ENCODE assay signal across 11 cellular contexts in the genomic region with DNA sequence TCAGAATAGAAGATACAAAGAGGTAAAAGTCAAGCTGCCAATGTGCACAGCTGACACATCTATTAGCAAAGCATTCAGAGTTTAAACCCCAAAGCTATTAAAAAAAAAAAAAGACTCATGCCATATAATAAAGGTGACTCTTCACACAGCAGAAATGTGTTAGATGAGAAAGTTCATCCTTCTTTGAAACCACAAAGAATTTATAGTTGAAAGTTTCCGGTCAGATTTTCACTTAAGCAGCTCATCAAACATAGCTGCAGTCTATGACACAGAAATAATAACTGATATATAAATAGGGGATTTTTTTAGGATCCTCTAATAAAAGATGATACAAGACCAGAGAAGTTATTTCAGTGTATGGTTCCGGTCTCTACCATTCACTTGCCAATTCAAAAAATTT.
DNase-seq lines count a peak whose midpoint lies in the region; ATAC-seq and TF ChIP-seq lines count a peak whose summit lies in the region.
"Had no signal": no experiment of that assay in that cellular context is flagged by ENCODE, and none has a peak within 500 bp of the region (broad histone marks: within the 10 kb centered on the region; RNA-seq: fewer than 3 reads in every experiment).

No MANE protein-coding gene starts in this region.

- DNase-seq in right atrium auricular region (ENCODE audit: low spot score) (no peak), Right ventricle myocardium superior (no peak), SK-N-SH (no peak), glomerular visceral epithelial cell (ENCODE audit: extremely low spot score) (peak; percentile 73), uterus (no peak), GM13976 (ENCODE audit: low spot score) (no peak), NCI-H146 (lab: John Stamatoyannopoulos, UW) (no peak)
- DNase-seq: activated CD4-positive, CD25-positive, alpha-beta regulatory T cell; activated naive CD4-positive, alpha-beta T cell; AML-193 had no signal

- intact Hi-C loops in Right ventricle myocardium superior (cut with DNase I), result no loop called here
- intact Hi-C loops in uterus (cut with DNase I; ENCODE audit: low total_unique reads), result no loop called here

- peak overlapping the region; percentile 41 to 50 for H3K27ac ChIP-seq in right atrium auricular region
- peak overlapping the region; percentile 68 to 100; a peak in 3 of 4 replicates for H3K27ac ChIP-seq in SK-N-SH (ENCODE audit: low read depth in 2 of 2, low read length in 1 of 2)
- peak overlapping the region; percentile 42 to 53 for H3K27ac ChIP-seq in uterus

- H3K9me3 ChIP-seq in right atrium auricular region (no peaks in the 10 kb centered on the region), SK-N-SH (no peaks in the 10 kb centered on the region), uterus (no peaks in the 10 kb centered on the region)

- peaks cover 0 to 87% of the 10 kb centered on the region in 2 donors for H3K4me1 ChIP-seq in right atrium auricular region
- H3K4me1 ChIP-seq in SK-N-SH (ENCODE audit: control insufficient read depth in 1 of 2, insufficient read depth in 2 of 2, low read depth in 1 of 2, low read length in 1 of 2), result peaks cover 4 to 77% of the 10 kb centered on the region in 2 experiments; a peak in 3 of 4 replicates
- H3K4me1 ChIP-seq in uterus, result peaks cover 6 to 13% of the 10 kb centered on the region in 2 donors

- H3K4me3 ChIP-seq in right atrium auricular region (no peak overlapping the region), SK-N-SH (ENCODE audit: low read depth in 2 of 2, low read length in 1 of 2) (no peak overlapping the region), uterus (no peak overlapping the region)

- H3K36me3 ChIP-seq in right atrium auricular region (no peaks in the 10 kb centered on the region), SK-N-SH (replicated peaks in 1 of 2; ENCODE audit: control insufficient read depth in 1 of 2, insufficient read depth in 2 of 2, low read length in 1 of 2) (no peaks in the 10 kb centered on the region), uterus (no peaks in the 10 kb centered on the region)

- POLR2A ChIA-PET in SK-N-SH (lab: Yijun Ruan, JAX), result no interaction called here

- TF ChIP-seq POLR2A in uterus (IDR thresholded peaks at IDR 0.05), result no peak

- no peaks in the 10 kb centered on the region for H3K9me2 ChIP-seq in SK-N-SH

- CTCF ChIA-PET in SK-N-SH (lab: Yijun Ruan, JAX), result interaction anchor here (1.9 to 5.0 kb wide), 2 partner anchors 12 to 136 kb away, joined by 5 to 26 read pairs; no protein-coding TSS in a partner anchor

- in situ Hi-C loops in GM13976 (cut with MboI; ENCODE audit: low sequenced_read_pairs, unreplicated experiment), result no loop called here

- H3K4me2 ChIP-seq in SK-N-SH, result peak overlapping the region; percentile 68

- H4K20me1 ChIP-seq in SK-N-SH (ENCODE audit: insufficient read depth), result no peaks in the 10 kb centered on the region

- TF ChIP-seq EP300 in SK-N-SH (IDR thresholded peaks at IDR 0.05; ENCODE audit: borderline replicate concordance in 1 of 2, low read depth in 1 of 2, low read length in 1 of 2), result no peak

- peaks cover 52% of the 10 kb centered on the region for H3F3A ChIP-seq in SK-N-SH (replicated peaks; ENCODE audit: insufficient read depth)

- WGBS in SK-N-SH (ENCODE audit: low lambda C conversion rate), result 27% methylated on average over 2 of the region's 2 CpGs

- TF ChIP-seq CTCF in right atrium auricular region (IDR thresholded peaks at IDR 0.05), result no peak
- TF ChIP-seq CTCF in SK-N-SH (IDR thresholded peaks at IDR 0.05), result no peak
- no peak for TF ChIP-seq CTCF in uterus (IDR thresholded peaks at IDR 0.05)
- no peak for TF ChIP-seq CTCF in GM13976 (IDR thresholded peaks at IDR 0.05; ENCODE audit: borderline replicate concordance, control extremely low read depth, extremely low read depth, insufficient read depth, missing control alignments)

- no peak for TF ChIP-seq RAD21 in SK-N-SH (IDR thresholded peaks at IDR 0.05; ENCODE audit: low read length)

- H3K27me3 ChIP-seq in right atrium auricular region, result no peaks in the 10 kb centered on the region
- no peaks in the 10 kb centered on the region for H3K27me3 ChIP-seq in SK-N-SH (ENCODE audit: insufficient read depth)
- H3K27me3 ChIP-seq in uterus, result no peaks in the 10 kb centered on the region

- no peak overlapping the region for H2AFZ ChIP-seq in SK-N-SH (ENCODE audit: low read depth)

- H3K79me2 ChIP-seq in SK-N-SH (ENCODE audit: insufficient read depth), result peaks cover 58% of the 10 kb centered on the region

- peak overlapping the region; percentile 59; the same call in 1 of the 2 replicates for H3K9ac ChIP-seq in SK-N-SH

- ATAC-seq in Right ventricle myocardium superior (ENCODE audit: poor library complexity), result no peak
- no peak for ATAC-seq in HG02938 (IDR thresholded peaks at IDR 0.05; ENCODE audit: unreplicated experiment)

TF ChIP-seq in SK-N-SH, 30 proteins besides CTCF, POLR2A, EP300 and RAD21:
- TF ChIP-seq GATA2 (CRISPR knock-in tag; IDR thresholded peaks at IDR 0.05) (no peak), SIN3A (IDR thresholded peaks at IDR 0.05; ENCODE audit: borderline replicate concordance, low read depth, low read length) (no peak), FOXM1 (IDR thresholded peaks at IDR 0.05; ENCODE audit: low read depth) (no peak), RCOR1 (IDR thresholded peaks at IDR 0.05; ENCODE audit: low read length) (no peak), YY1 (IDR thresholded peaks at IDR 0.05; ENCODE audit: low read depth) (no peak), MEF2A (IDR thresholded peaks at IDR 0.05; ENCODE audit: borderline replicate concordance, low read depth) (no peak), TCF12 (IDR thresholded peaks at IDR 0.05) (no peak), CHD2 (IDR thresholded peaks at IDR 0.05; ENCODE audit: low read length, partially characterized antibody) (no peak), ELF1 (IDR thresholded peaks at IDR 0.05) (no peak), TAF1 (IDR thresholded peaks at IDR 0.05; ENCODE audit: borderline replicate concordance, low read depth, low read length) (no peak), MXI1 (IDR thresholded peaks at IDR 0.05; ENCODE audit: low read depth, low read length) (no peak), ZBTB33 (IDR thresholded peaks at IDR 0.05; ENCODE audit: borderline replicate concordance, low read depth) (no peak), EZH2phosphoT487 (IDR thresholded peaks at IDR 0.05; ENCODE audit: borderline replicate concordance, low read depth) (no peak), SMC3 (IDR thresholded peaks at IDR 0.05; ENCODE audit: low read depth, low read length) (no peak), IRF3 (IDR thresholded peaks at IDR 0.05; ENCODE audit: low read depth, low read length) (no peak), TEAD4 (IDR thresholded peaks at IDR 0.05; ENCODE audit: borderline replicate concordance, insufficient read depth) (no peak), FOSL2 (IDR thresholded peaks at IDR 0.05; ENCODE audit: borderline replicate concordance, low read depth) (no peak), RXRA (IDR thresholded peaks at IDR 0.05; ENCODE audit: borderline replicate concordance, low read depth) (no peak)
- TF ChIP-seq, protein P1, sequence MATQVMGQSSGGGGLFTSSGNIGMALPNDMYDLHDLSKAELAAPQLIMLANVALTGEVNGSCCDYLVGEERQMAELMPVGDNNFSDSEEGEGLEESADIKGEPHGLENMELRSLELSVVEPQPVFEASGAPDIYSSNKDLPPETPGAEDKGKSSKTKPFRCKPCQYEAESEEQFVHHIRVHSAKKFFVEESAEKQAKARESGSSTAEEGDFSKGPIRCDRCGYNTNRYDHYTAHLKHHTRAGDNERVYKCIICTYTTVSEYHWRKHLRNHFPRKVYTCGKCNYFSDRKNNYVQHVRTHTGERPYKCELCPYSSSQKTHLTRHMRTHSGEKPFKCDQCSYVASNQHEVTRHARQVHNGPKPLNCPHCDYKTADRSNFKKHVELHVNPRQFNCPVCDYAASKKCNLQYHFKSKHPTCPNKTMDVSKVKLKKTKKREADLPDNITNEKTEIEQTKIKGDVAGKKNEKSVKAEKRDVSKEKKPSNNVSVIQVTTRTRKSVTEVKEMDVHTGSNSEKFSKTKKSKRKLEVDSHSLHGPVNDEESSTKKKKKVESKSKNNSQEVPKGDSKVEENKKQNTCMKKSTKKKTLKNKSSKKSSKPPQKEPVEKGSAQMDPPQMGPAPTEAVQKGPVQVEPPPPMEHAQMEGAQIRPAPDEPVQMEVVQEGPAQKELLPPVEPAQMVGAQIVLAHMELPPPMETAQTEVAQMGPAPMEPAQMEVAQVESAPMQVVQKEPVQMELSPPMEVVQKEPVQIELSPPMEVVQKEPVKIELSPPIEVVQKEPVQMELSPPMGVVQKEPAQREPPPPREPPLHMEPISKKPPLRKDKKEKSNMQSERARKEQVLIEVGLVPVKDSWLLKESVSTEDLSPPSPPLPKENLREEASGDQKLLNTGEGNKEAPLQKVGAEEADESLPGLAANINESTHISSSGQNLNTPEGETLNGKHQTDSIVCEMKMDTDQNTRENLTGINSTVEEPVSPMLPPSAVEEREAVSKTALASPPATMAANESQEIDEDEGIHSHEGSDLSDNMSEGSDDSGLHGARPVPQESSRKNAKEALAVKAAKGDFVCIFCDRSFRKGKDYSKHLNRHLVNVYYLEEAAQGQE (IDR thresholded peaks at IDR 0.05; ENCODE audit: low read depth, low read length), result no peak
